18 cellular contexts compared by ENCODE assay signal in genomic region chr18:27845897-27846296, GRCh38.
"Had no signal": no experiment of that assay in that cellular context is flagged by ENCODE, and none has a peak within 500 bp of the region (broad histone marks: within the 10 kb centered on the region; RNA-seq: fewer than 3 reads in every experiment).

No MANE protein-coding gene starts in this region.

- ATAC-seq: gastroesophageal sphincter; left lobe of liver; mucosa of descending colon; naive thymus-derived CD4-positive, alpha-beta T cell; WTC11 had no signal

- FAIRE-seq: colon, TTC549 had no signal

- DNase-seq: activated CD4-positive, alpha-beta T cell treated with anti-CD3 and anti-CD28 coated beads for 48 hours; activated CD8-positive, alpha-beta memory T cell treated with anti-CD3 and anti-CD28 coated beads, Interleukin-2, amount 50 U/mL, for 48 hours; activated naive CD8-positive, alpha-beta T cell treated with anti-CD3 and anti-CD28 coated beads, Interleukin-2, amount 10 ng/mL, durations not matched to agents 7 days and 5 days; aorta; erythroblast; islet precursor cell; mammary epithelial cell; mucosa of descending colon; naive thymus-derived CD4-positive, alpha-beta T cell; stimulated activated CD4-positive, alpha-beta T cell treated with anti-CD3 and anti-CD28 coated beads, Interleukin-4, amount 100 ng/mL, for 1 hour; stimulated activated naive CD4-positive, alpha-beta T cell; T-helper 2 cell; uterus had no signal
